ENCODE assay signal across 1 cellular context in the genomic region with DNA sequence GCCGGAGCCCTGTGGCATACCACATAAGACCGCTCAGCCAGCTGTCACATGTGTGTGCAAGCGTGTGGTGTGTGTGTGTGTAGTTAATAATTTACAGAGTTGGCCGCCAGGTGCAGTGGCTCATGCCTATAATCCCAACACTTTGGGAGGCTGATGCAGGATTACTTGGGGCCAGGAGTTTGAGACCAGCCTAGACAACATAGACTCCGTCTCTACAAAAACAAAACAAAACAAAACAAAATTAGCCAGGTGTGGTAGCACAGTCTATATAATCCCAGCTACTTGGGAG.
TF ChIP-seq lines count a peak whose summit lies in the region.

No MANE protein-coding gene starts in this region.

TF ChIP-seq in IMR-90, 13 proteins besides CTCF, POLR2A, EP300 and RAD21:
- TF ChIP-seq FOS (IDR thresholded peaks at IDR 0.05; ENCODE audit: low read depth, low read length) (no peak), CEBPB (IDR thresholded peaks at IDR 0.05; ENCODE audit: low read depth, low read length) (no peak), NFE2L2 (IDR thresholded peaks at IDR 0.05; ENCODE audit: low read depth, low read length) (no peak)
